Comparison of ENCODE assay signal across 17 cellular contexts in the genomic region with DNA sequence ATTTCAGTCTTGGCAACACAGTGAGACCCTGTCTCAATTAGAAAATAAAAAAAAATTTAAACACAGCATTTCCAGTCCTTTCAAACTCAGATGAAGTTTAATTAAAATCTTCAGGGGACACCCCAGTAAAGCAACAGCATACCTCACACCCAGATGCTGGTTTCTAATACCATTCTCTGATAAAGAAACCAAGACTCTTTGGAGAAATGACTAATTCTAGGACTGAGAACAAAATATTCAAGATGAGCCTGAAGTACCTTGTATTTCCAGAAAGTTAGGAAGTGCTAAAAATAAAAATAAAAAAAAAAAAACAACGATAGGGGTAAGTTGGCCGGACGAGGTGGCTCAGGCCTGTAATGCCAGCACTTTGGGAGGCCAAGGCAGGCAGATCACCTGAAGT. TPM values are rescaled to one million over a fixed set of nuclear protein-coding genes. Genes with fewer than 3 reads are reported as not detected.
DNase-seq lines count a peak whose midpoint lies in the region; ATAC-seq and TF ChIP-seq lines count a peak whose summit lies in the region.
"Had no signal": no experiment of that assay in that cellular context is flagged by ENCODE, and none has a peak within 500 bp of the region (broad histone marks: within the 10 kb centered on the region; RNA-seq: fewer than 3 reads in every experiment).

No MANE protein-coding gene starts in this region.

- H2AFZ ChIP-seq in OCI-LY7 (ENCODE audit: low read length): no peak overlapping the region
- H2AFZ ChIP-seq: GM23338 had no signal

- no peaks in the 10 kb centered on the region for H3K36me3 Mint-ChIP-seq in activated T-helper 17 cell treated with anti-CD3 and anti-CD28 coated beads, Interleukin-2, amount 50 U/mL, for 72 hours (ENCODE audit: low read depth)

- POLR2A ChIA-PET in OCI-LY7 (lab: Charles Lee): no interaction called here

- H3K27ac ChIP-seq in left lung: no peak overlapping the region
- H3K27ac ChIP-seq in OCI-LY7 (ENCODE audit: low read depth, low read length, poor library complexity, severe bottlenecking): no peak overlapping the region

- peak overlapping the region in 1 of 2 donors; percentile 53 for H3K27ac Mint-ChIP-seq in stimulated activated naive CD8-positive, alpha-beta T cell treated with anti-CD3 and anti-CD28 coated beads, Interleukin-15, amount 100 ng/mL, for 72 hours
- H3K27ac Mint-ChIP-seq in activated T-helper 17 cell treated with anti-CD3 and anti-CD28 coated beads, Interleukin-2, amount 50 U/mL, for 72 hours: no peak overlapping the region
- H3K27ac Mint-ChIP-seq: GM23338, HFFc6 had no signal

- H3K4me3 ChIP-seq in left lung: no peak overlapping the region
- H3K4me3 ChIP-seq in OCI-LY7 (ENCODE audit: low read depth, low read length, poor library complexity, severe bottlenecking): no peak overlapping the region
- H3K4me3 ChIP-seq: GM23338, HAP-1 had no signal

- H3K36me3 ChIP-seq in left lung (no peaks in the 10 kb centered on the region), OCI-LY7 (ENCODE audit: insufficient read depth, low read length) (no peaks in the 10 kb centered on the region)
- H3K36me3 ChIP-seq: HAP-1 had no signal

- no peaks in the 10 kb centered on the region for H4K20me1 ChIP-seq in OCI-LY7 (ENCODE audit: insufficient read depth, low read length)

- peaks cover 0 to 17% of the 10 kb centered on the region in 2 donors for H3K4me1 ChIP-seq in left lung
- H3K4me1 ChIP-seq in OCI-LY7 (ENCODE audit: insufficient read depth, low read length, poor library complexity, severe bottlenecking): no peaks in the 10 kb centered on the region

- DNase-seq in stimulated activated naive CD8-positive, alpha-beta T cell treated with anti-CD3 and anti-CD28 coated beads, Interleukin-15, amount 100 ng/mL, for 72 hours: no peak
- no peak for DNase-seq in stimulated activated naive CD8-positive, alpha-beta T cell treated with anti-CD3 and anti-CD28 coated beads, Interleukin-15, Interleukin-2, amounts not matched to agents 100 U/mL and 50 U/mL, for 24 hours
- DNase-seq in left lung: no peak
- DNase-seq in activated naive CD4-positive, alpha-beta T cell (lab: John Stamatoyannopoulos, UW): no peak
- DNase-seq in A172 (ENCODE audit: low spot score): no peak
- DNase-seq in OCI-LY7 (ENCODE audit: low spot score): no peak
- DNase-seq: 8988T; C1 segment of cervical spinal cord; Calu3; CD4-positive, alpha-beta memory T cell; COR-L47; DMS153; DND-41; HFFc6 had no signal

- BruUV-seq in OCI-LY7 (replicated peaks; lab: Mats Ljungman, UMichigan): no TSS peak

- no peak overlapping the region for H3K4me2 ChIP-seq in OCI-LY7 (ENCODE audit: low read length)
- H3K4me2 ChIP-seq: GM23338 had no signal

- H3K9me2 ChIP-seq in OCI-LY7 (ENCODE audit: insufficient read depth, low read length): no peaks in the 10 kb centered on the region

- peak; percentile 77 for ATAC-seq in stimulated activated naive CD8-positive, alpha-beta T cell treated with anti-CD3 and anti-CD28 coated beads, Interleukin-15, amount 100 ng/mL, for 72 hours
- ATAC-seq in stimulated activated naive CD8-positive, alpha-beta T cell treated with anti-CD3 and anti-CD28 coated beads, Interleukin-15, Interleukin-2, amounts not matched to agents 100 U/mL and 50 U/mL, for 24 hours: no peak
- ATAC-seq in activated T-helper 17 cell treated with anti-CD3 and anti-CD28 coated beads, Interleukin-2, amount 50 U/mL, for 72 hours (replicated peaks): peak; percentile 62
- peak; percentile 22 for ATAC-seq in left lung
- ATAC-seq: GM23338 had no signal

- peaks cover 30% of the 10 kb centered on the region for H3K4me1 Mint-ChIP-seq in stimulated activated naive CD8-positive, alpha-beta T cell treated with anti-CD3 and anti-CD28 coated beads, Interleukin-15, amount 100 ng/mL, for 72 hours
- H3K4me1 Mint-ChIP-seq in activated T-helper 17 cell treated with anti-CD3 and anti-CD28 coated beads, Interleukin-2, amount 50 U/mL, for 72 hours: peaks cover 15% of the 10 kb centered on the region

- H3K27me3 Mint-ChIP-seq in stimulated activated naive CD8-positive, alpha-beta T cell treated with anti-CD3 and anti-CD28 coated beads, Interleukin-15, amount 100 ng/mL, for 72 hours: no peaks in the 10 kb centered on the region
- no peaks in the 10 kb centered on the region for H3K27me3 Mint-ChIP-seq in activated T-helper 17 cell treated with anti-CD3 and anti-CD28 coated beads, Interleukin-2, amount 50 U/mL, for 72 hours
- H3K27me3 Mint-ChIP-seq: CD4-positive, alpha-beta memory T cell had no signal

- H3K9me3 Mint-ChIP-seq in stimulated activated naive CD8-positive, alpha-beta T cell treated with anti-CD3 and anti-CD28 coated beads, Interleukin-15, amount 100 ng/mL, for 72 hours: no peaks in the 10 kb centered on the region
- no peaks in the 10 kb centered on the region for H3K9me3 Mint-ChIP-seq in activated T-helper 17 cell treated with anti-CD3 and anti-CD28 coated beads, Interleukin-2, amount 50 U/mL, for 72 hours
- H3K9me3 Mint-ChIP-seq: CD4-positive, alpha-beta memory T cell; GM23338; HFFc6 had no signal

- intact Hi-C loops in left lung (cut with DNase I): no loop called here
- intact Hi-C loops in OCI-LY7 (cut with micrococcal nuclease; ENCODE audit: unreplicated experiment): no loop called here

- H3K4me3 Mint-ChIP-seq in stimulated activated naive CD8-positive, alpha-beta T cell treated with anti-CD3 and anti-CD28 coated beads, Interleukin-15, amount 100 ng/mL, for 72 hours: peak overlapping the region in 1 of 2 donors; percentile 46
- H3K4me3 Mint-ChIP-seq in activated T-helper 17 cell treated with anti-CD3 and anti-CD28 coated beads, Interleukin-2, amount 50 U/mL, for 72 hours: no peak overlapping the region
- H3K4me3 Mint-ChIP-seq: CD4-positive, alpha-beta memory T cell; GM23338; HFFc6 had no signal

- CTCF ChIA-PET in OCI-LY7 (lab: Charles Lee; ENCODE audit: unreplicated experiment): no interaction called here

- TF ChIP-seq CTCF in left lung (IDR thresholded peaks at IDR 0.05) (no peak), OCI-LY7 (conservative IDR thresholded peaks at IDR 0.05; ENCODE audit: low read length) (no peak)

- H3K79me2 ChIP-seq in OCI-LY7 (ENCODE audit: insufficient read depth, low read depth, low read length): no peaks in the 10 kb centered on the region

- H3K9me3 ChIP-seq in left lung (no peaks in the 10 kb centered on the region), OCI-LY7 (ENCODE audit: low read length) (no peaks in the 10 kb centered on the region)
- H3K9me3 ChIP-seq: HAP-1 had no signal

- no peaks in the 10 kb centered on the region for H3K27me3 ChIP-seq in left lung

RNA-seq across cellular contexts. Expression of gene MAP4, which starts 14.0 kb away (rescaled TPM):
- total RNA-seq in activated T-helper 17 cell treated with anti-CD3 and anti-CD28 coated beads, Interleukin-2, amount 50 U/mL, for 72 hours: 100 to 1,000 TPM in 1 of 2 donors, 10 to 100 TPM in 1; 97.5 to 130 TPM
- 100 to 1,000 TPM; 202 to 216 TPM for total RNA-seq in left lung
- total RNA-seq in A172 (2014; rRNA removed; shearing (Covaris generic)): 66.0 and 87.0 TPM in 2 replicates
- total RNA-seq in OCI-LY7 (2014; rRNA removed; shearing (Covaris generic)): 26.1 and 27.0 TPM in 2 replicates
- 78.4 and 80.1 TPM in 2 replicates for total RNA-seq in OCI-LY7 (2022)
